In the genomic region with DNA sequence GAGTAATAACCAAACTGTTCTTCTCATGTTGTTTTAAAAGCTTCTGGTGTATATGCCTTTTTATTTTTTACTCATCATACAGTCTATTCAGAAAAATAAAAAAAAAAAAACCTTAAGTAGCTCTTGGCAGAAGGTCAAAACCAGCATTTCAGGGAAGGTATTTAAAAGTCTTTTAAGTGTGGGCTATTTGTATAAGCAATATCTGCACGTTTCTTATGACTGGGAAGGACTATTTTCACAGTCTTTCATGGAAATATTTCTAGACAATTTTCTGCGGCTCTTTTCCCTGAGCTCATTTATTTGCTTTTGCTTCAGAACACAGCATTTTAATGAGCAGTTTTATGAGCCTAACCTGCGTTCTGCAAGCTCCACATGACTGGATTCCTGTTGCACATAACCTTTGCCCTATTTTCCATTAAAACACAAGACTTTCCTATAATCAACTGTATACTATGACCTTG, we compare ENCODE assay signal across 8 cellular contexts.
DNase-seq lines count a peak whose midpoint lies in the region; ATAC-seq, FAIRE-seq and TF ChIP-seq lines count a peak whose summit lies in the region.

No MANE protein-coding gene starts in this region.

- H3K27ac Mint-ChIP-seq in immature natural killer cell = peak overlapping the region; percentile 79 to 94 (median 90)

- no peaks in the 10 kb centered on the region for H3K36me3 Mint-ChIP-seq in immature natural killer cell

- H3K9me3 ChIP-seq in left ventricle myocardium inferior (replicated peaks) = no peaks in the 10 kb centered on the region

- peak overlapping the region; percentile 37 for H3K4me3 ChIP-seq in left ventricle myocardium inferior

- FAIRE-seq in urothelium cell line (lab: Jason Lieb, UNC) = no peak

- no peaks in the 10 kb centered on the region for H3K27me3 ChIP-seq in left ventricle myocardium inferior (ENCODE audit: low read depth)

- DNase-seq in left ventricle myocardium inferior = no peak
- no peak for DNase-seq in Right ventricle myocardium superior
- DNase-seq in SW480 (ENCODE audit: low spot score) = peak; percentile 71
- no peak for DNase-seq in immature natural killer cell
- DNase-seq in urothelium cell line (ENCODE audit: low spot score) = peak; percentile 48
- DNase-seq in left cardiac atrium = no peak

- peak overlapping the region; percentile 85 for H3K27ac ChIP-seq in left ventricle myocardium inferior (replicated peaks)

- TF ChIP-seq CTCF in left ventricle myocardium inferior (IDR thresholded peaks at IDR 0.05; ENCODE audit: borderline replicate concordance) = no peak

- peak overlapping the region; percentile 61 to 90 (median 81) for H3K4me3 Mint-ChIP-seq in immature natural killer cell

- peaks cover 0 to 2% (median 0%) of the 10 kb centered on the region in 3 donors for H3K27me3 Mint-ChIP-seq in immature natural killer cell (ENCODE audit: low read depth in 3 of 3)

- ATAC-seq in Right ventricle myocardium superior (ENCODE audit: poor library complexity) (no peak), GM21423 (IDR thresholded peaks at IDR 0.05; ENCODE audit: unreplicated experiment) (no peak), GM18520 (IDR thresholded peaks at IDR 0.05; ENCODE audit: unreplicated experiment) (no peak), left cardiac atrium (no peak)

- peaks cover 59% of the 10 kb centered on the region for H3K4me1 ChIP-seq in left ventricle myocardium inferior

- peaks cover 37 to 60% of the 10 kb centered on the region in 2 donors for H3K4me1 Mint-ChIP-seq in immature natural killer cell

- intact Hi-C loops in left ventricle myocardium inferior (cut with micrococcal nuclease) (loop anchor here (10.0 kb wide), 1 partner anchor 215 kb away; no protein-coding TSS in a partner anchor), Right ventricle myocardium superior (cut with DNase I) (no loop called here), left cardiac atrium (cut with DNase I) (loop anchor here in 1 of 2 donors (5.0 kb wide), 1 partner anchor 33 kb away; no protein-coding TSS in a partner anchor)

- H3K9me3 Mint-ChIP-seq in immature natural killer cell = no peaks in the 10 kb centered on the region

- H3K36me3 ChIP-seq in left ventricle myocardium inferior = no peaks in the 10 kb centered on the region

Comparison
In these comparisons a context has a peak if more than half of its experiments do, and no peak if none do; other contexts are left out.
1. DNase-seq: peak in SW480 (single experiment) and urothelium cell line (single experiment); none in left ventricle myocardium inferior (single experiment), Right ventricle myocardium superior (single experiment), immature natural killer cell (0 of 3) and left cardiac atrium (single experiment).